Comparison of ENCODE assay signal across 8 cellular contexts in the genomic region with DNA sequence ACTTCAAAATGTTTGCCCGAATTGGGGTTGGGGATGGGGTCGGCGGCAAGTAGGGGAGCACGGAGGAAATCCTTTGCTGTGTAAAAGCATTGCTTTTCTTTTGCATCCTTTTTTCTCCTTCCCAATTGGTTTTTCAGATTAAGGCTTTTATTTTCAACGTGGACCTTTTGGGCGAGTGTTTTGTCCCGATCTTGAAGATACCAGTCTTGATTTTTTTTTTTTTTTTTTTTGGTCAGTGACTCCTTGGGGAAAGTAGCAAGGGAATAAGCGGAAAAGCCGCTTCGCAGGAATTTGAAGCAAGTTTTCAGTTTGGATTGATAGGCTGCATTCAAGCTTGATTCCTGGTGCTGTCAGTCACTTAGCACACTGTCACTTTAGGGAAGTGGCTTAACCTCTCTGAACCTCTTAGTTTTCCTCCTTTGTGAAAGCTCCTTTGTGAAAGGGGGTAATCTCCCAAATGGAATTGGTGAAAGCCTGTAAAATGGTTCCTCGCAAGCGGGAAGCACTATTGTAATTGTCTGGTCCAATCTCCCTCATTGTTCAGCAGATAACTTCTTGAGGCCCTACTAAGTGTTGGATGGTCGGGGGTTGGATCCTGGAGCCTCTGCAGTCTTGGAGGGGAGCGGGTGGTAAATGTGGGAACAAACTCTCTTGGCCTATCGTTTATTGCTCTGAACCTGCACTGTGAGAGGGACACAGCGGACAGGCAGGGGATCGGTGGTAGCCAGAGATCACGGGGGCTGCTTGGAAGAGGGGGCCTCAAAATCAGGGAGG. TPM values are rescaled to one million over a fixed set of nuclear protein-coding genes. Genes with fewer than 3 reads are reported as not detected.
DNase-seq lines count a peak whose midpoint lies in the region; ATAC-seq and TF ChIP-seq lines count a peak whose summit lies in the region.

No MANE protein-coding gene starts in this region.

- H2AFZ ChIP-seq in Loucy (ENCODE audit: low read length) = peak overlapping the region; percentile 71; the same call in 1 of the 2 replicates

- no peaks in the 10 kb centered on the region for H3K9me2 ChIP-seq in Loucy (replicated peaks; ENCODE audit: low read depth, low read length)

- H3K27ac ChIP-seq in breast epithelium = peak overlapping the region; percentile 97

- no peaks in the 10 kb centered on the region for H3F3A ChIP-seq in Loucy (ENCODE audit: low read depth)

- H3K36me3 Mint-ChIP-seq in Caco-2 (ENCODE audit: insufficient read depth, unreplicated experiment) = peaks cover 16% of the 10 kb centered on the region

- H3K4me2 ChIP-seq in Loucy (ENCODE audit: low read depth, low read length, poor library complexity, severe bottlenecking) = peak overlapping the region; percentile 97

- H4K20me1 ChIP-seq in Loucy (ENCODE audit: insufficient read depth, low read length, poor library complexity, severe bottlenecking) = peaks cover 42% of the 10 kb centered on the region

- peak overlapping the region; percentile 81 for H3K27ac Mint-ChIP-seq in Caco-2 (ENCODE audit: unreplicated experiment)

- BruUV-seq in Caco-2 (replicated peaks; lab: Mats Ljungman, UMichigan) = TSS peak; percentile 57

- H3K4me3 ChIP-seq in Caco-2 (ENCODE audit: low read depth, low read length) (peak overlapping the region; percentile 96), Loucy (ENCODE audit: low read length, poor library complexity, severe bottlenecking) (peak overlapping the region; percentile 97), breast epithelium (peak overlapping the region; percentile 76 to 95 (median 85)), mucosa of descending colon (peak overlapping the region; percentile 74)

- DNase-seq in Caco-2 (no peak), breast epithelium (ENCODE audit: low spot score in 2 of 2) (no peak), mucosa of descending colon (no peak), NCI-H1048 (lab: John Stamatoyannopoulos, UW) (no peak), D341Med (ENCODE audit: low spot score) (no peak), cerebellar cortex (ENCODE audit: low spot score) (no peak), NCI-H128 (lab: John Stamatoyannopoulos, UW; ENCODE audit: unreplicated experiment) (no peak)

- no peak for ATAC-seq in mucosa of descending colon

- TF ChIP-seq CTCF in Caco-2 (IDR thresholded peaks at IDR 0.05; ENCODE audit: insufficient read depth in 1 of 2, low read depth in 1 of 2, low read length in 1 of 2, severe bottlenecking in 1 of 2, unreplicated experiment in 1 of 2) = no peak
- TF ChIP-seq CTCF in Loucy (conservative IDR thresholded peaks at IDR 0.05; ENCODE audit: low read length) = no peak
- TF ChIP-seq CTCF in breast epithelium (IDR thresholded peaks at IDR 0.05) = no peak
- TF ChIP-seq CTCF in mucosa of descending colon (IDR thresholded peaks at IDR 0.05) = no peak

- H3K27me3 Mint-ChIP-seq in Caco-2 (ENCODE audit: insufficient read depth, unreplicated experiment) = no peaks in the 10 kb centered on the region

- H3K4me1 Mint-ChIP-seq in Caco-2 (ENCODE audit: low read depth, unreplicated experiment) = peaks cover 12% of the 10 kb centered on the region

- H3K79me2 ChIP-seq in Loucy (ENCODE audit: insufficient read depth, low read length) = peaks cover 73% of the 10 kb centered on the region

- H3K4me3 Mint-ChIP-seq in Caco-2 (ENCODE audit: unreplicated experiment) = peak overlapping the region; percentile 83

- intact Hi-C loops in Caco-2 (cut with micrococcal nuclease; ENCODE audit: unreplicated experiment) = loop anchor here (2.0 kb wide), 1 partner anchor 23 kb away; no protein-coding TSS in a partner anchor
- intact Hi-C loops in breast epithelium (cut with DNase I; ENCODE audit: low total_unique reads) = no loop called here
- intact Hi-C loops in mucosa of descending colon (cut with DNase I, micrococcal nuclease) = no loop called here

- POLR2A ChIA-PET in Caco-2 (lab: Charles Lee) = interaction anchor here (0.6 kb wide), 1 partner anchor 90 kb away, joined by 3 read pairs; no protein-coding TSS in a partner anchor

- CTCF ChIA-PET in Caco-2 (lab: Charles Lee) = interaction anchor here (0.6 to 0.8 kb wide), 3 partner anchors 22 to 91 kb away, joined by 3 to 4 read pairs (median 3); no protein-coding TSS in a partner anchor

- TF ChIP-seq POLR2A in breast epithelium (IDR thresholded peaks at IDR 0.05) = no peak

- H3K36me3 ChIP-seq in Caco-2 (ENCODE audit: control insufficient read depth, insufficient read depth, low read length) = no peaks in the 10 kb centered on the region; the same call in 1 of the 2 replicates
- no peaks in the 10 kb centered on the region for H3K36me3 ChIP-seq in Loucy (ENCODE audit: insufficient read depth, low read length)
- no peaks in the 10 kb centered on the region for H3K36me3 ChIP-seq in breast epithelium
- no peaks in the 10 kb centered on the region for H3K36me3 ChIP-seq in mucosa of descending colon (ENCODE audit: low read depth)

- H3K27me3 ChIP-seq in Caco-2 (replicated peaks; ENCODE audit: control insufficient read depth, insufficient read depth, low read length) (no peaks in the 10 kb centered on the region), Loucy (ENCODE audit: insufficient read depth, low read length, poor library complexity, severe bottlenecking) (no peaks in the 10 kb centered on the region), breast epithelium (no peaks in the 10 kb centered on the region)

- H3K4me1 ChIP-seq in Caco-2 = peaks cover 9% of the 10 kb centered on the region; the same call in 1 of the 2 replicates
- peaks cover 23% of the 10 kb centered on the region for H3K4me1 ChIP-seq in Loucy (ENCODE audit: insufficient read depth, low read length, poor library complexity, severe bottlenecking)
- H3K4me1 ChIP-seq in breast epithelium = peaks cover 0 to 11% of the 10 kb centered on the region in 2 donors
- peaks cover 9% of the 10 kb centered on the region for H3K4me1 ChIP-seq in mucosa of descending colon (ENCODE audit: low read depth)

- peak overlapping the region; percentile 92 for H3K9ac ChIP-seq in Loucy (ENCODE audit: low read depth, low read length, poor library complexity, severe bottlenecking)

- H3K9me3 ChIP-seq in Caco-2 = no peaks in the 10 kb centered on the region
- H3K9me3 ChIP-seq in Loucy (ENCODE audit: insufficient read depth, low read depth, low read length) = no peaks in the 10 kb centered on the region
- no peaks in the 10 kb centered on the region for H3K9me3 ChIP-seq in breast epithelium
- H3K9me3 ChIP-seq in mucosa of descending colon = no peaks in the 10 kb centered on the region

- no peaks in the 10 kb centered on the region for H3K9me3 Mint-ChIP-seq in Caco-2 (ENCODE audit: unreplicated experiment)

RNA-seq across cellular contexts. Expression of a gene that starts 1.1 kb away (rescaled TPM):
- total RNA-seq in Caco-2 (2022) (171 and 180 TPM in 2 replicates), breast epithelium (10 to 100 TPM; 36.8 to 78.3 (median 72.4) TPM), mucosa of descending colon (10 to 100 TPM; 81.5 to 86.5 (median 86.3) TPM)

RNA-seq across cellular contexts. Expression of a gene that starts 33.3 kb away (rescaled TPM):
- 30.4 and 31.1 TPM in 2 replicates for total RNA-seq in Caco-2 (2022)
- 10 to 100 TPM; 21.1 to 31.6 (median 21.6) TPM for total RNA-seq in breast epithelium
- total RNA-seq in mucosa of descending colon = 10 to 100 TPM; 18.5 to 25.0 (median 22.7) TPM

RNA-seq across cellular contexts. Expression of a gene that starts 33.5 kb away (rescaled TPM):
- 70.9 and 78.1 TPM in 2 replicates for total RNA-seq in Caco-2 (2022)
- 10 to 100 TPM; 40.3 to 68.6 (median 59.6) TPM for total RNA-seq in breast epithelium
- total RNA-seq in mucosa of descending colon = 10 to 100 TPM; 34.0 to 55.8 (median 55.2) TPM
